Comparison of ENCODE assay signal across 2 cellular contexts in the genomic region with DNA sequence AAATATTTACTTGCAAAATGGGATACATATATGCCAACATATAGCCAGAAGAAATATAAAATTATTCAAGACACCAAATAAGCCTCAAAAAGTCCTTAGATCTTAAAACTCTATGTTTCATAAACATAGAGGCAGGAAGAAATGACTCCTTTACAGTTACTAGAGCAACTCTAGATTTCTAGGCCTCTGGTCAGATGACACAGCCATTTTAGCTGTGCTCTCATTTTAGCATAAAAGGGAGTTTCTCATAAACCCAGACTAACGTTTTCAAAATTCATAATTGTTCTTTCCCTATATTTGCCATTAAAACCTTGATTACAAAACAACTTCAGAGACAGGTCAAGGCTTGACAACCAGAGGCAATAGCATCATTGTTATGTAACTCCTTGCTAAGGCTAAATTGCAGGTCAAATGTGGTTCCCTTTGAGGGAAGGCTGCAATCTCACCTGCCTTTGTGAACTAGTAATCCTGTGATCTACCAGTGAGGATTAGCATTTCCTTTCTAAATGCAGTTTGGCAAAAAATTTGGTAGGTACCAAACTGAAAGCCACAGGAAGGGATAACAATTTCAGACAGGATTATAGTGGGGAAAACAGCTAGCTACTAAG.
TF ChIP-seq lines count a peak whose summit lies in the region.

No MANE protein-coding gene starts in this region.

TF ChIP-seq in A549, 52 proteins besides CTCF, POLR2A, EP300 and RAD21 (continued from another document):
- TF ChIP-seq, protein P1, sequence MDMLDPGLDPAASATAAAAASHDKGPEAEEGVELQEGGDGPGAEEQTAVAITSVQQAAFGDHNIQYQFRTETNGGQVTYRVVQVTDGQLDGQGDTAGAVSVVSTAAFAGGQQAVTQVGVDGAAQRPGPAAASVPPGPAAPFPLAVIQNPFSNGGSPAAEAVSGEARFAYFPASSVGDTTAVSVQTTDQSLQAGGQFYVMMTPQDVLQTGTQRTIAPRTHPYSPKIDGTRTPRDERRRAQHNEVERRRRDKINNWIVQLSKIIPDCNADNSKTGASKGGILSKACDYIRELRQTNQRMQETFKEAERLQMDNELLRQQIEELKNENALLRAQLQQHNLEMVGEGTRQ (IDR thresholded peaks at IDR 0.05): no peak
- TF ChIP-seq FOSB (CRISPR knock-in tag; IDR thresholded peaks at IDR 0.05) (no peak), RARB (CRISPR knock-in tag; IDR thresholded peaks at IDR 0.05) (no peak), CHD2 (IDR thresholded peaks at IDR 0.05; ENCODE audit: low read length, partially characterized antibody) (no peak), MAFK (IDR thresholded peaks at IDR 0.05; ENCODE audit: partially characterized antibody) (no peak), SMC3 (IDR thresholded peaks at IDR 0.05) (no peak), FOXS1 (CRISPR knock-in tag; IDR thresholded peaks at IDR 0.05) (no peak), HOXA7 (CRISPR knock-in tag; IDR thresholded peaks at IDR 0.05) (no peak), MAZ (IDR thresholded peaks at IDR 0.05; ENCODE audit: borderline replicate concordance, low read depth, low read length) (no peak), JUN (IDR thresholded peaks at IDR 0.05) (no peak), NPAS2 (CRISPR knock-in tag; IDR thresholded peaks at IDR 0.05; ENCODE audit: borderline replicate concordance) (no peak), CBX8 (IDR thresholded peaks at IDR 0.05) (no peak)
- TF ChIP-seq, protein P2, sequence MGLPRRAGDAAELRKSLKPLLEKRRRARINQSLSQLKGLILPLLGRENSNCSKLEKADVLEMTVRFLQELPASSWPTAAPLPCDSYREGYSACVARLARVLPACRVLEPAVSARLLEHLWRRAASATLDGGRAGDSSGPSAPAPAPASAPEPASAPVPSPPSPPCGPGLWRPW (IDR thresholded peaks at IDR 0.05): no peak
- TF ChIP-seq, protein P3, sequence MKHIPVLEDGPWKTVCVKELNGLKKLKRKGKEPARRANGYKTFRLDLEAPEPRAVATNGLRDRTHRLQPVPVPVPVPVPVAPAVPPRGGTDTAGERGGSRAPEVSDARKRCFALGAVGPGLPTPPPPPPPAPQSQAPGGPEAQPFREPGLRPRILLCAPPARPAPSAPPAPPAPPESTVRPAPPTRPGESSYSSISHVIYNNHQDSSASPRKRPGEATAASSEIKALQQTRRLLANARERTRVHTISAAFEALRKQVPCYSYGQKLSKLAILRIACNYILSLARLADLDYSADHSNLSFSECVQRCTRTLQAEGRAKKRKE (CRISPR knock-in tag; IDR thresholded peaks at IDR 0.05; ENCODE audit: low read depth): no peak
TF ChIP-seq in A549: peak in this region for 0.

TF ChIP-seq in GM23338, 12 proteins besides CTCF, POLR2A, EP300 and RAD21 (continued from another document):
- TF ChIP-seq, protein P4, sequence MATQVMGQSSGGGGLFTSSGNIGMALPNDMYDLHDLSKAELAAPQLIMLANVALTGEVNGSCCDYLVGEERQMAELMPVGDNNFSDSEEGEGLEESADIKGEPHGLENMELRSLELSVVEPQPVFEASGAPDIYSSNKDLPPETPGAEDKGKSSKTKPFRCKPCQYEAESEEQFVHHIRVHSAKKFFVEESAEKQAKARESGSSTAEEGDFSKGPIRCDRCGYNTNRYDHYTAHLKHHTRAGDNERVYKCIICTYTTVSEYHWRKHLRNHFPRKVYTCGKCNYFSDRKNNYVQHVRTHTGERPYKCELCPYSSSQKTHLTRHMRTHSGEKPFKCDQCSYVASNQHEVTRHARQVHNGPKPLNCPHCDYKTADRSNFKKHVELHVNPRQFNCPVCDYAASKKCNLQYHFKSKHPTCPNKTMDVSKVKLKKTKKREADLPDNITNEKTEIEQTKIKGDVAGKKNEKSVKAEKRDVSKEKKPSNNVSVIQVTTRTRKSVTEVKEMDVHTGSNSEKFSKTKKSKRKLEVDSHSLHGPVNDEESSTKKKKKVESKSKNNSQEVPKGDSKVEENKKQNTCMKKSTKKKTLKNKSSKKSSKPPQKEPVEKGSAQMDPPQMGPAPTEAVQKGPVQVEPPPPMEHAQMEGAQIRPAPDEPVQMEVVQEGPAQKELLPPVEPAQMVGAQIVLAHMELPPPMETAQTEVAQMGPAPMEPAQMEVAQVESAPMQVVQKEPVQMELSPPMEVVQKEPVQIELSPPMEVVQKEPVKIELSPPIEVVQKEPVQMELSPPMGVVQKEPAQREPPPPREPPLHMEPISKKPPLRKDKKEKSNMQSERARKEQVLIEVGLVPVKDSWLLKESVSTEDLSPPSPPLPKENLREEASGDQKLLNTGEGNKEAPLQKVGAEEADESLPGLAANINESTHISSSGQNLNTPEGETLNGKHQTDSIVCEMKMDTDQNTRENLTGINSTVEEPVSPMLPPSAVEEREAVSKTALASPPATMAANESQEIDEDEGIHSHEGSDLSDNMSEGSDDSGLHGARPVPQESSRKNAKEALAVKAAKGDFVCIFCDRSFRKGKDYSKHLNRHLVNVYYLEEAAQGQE (IDR thresholded peaks at IDR 0.05; ENCODE audit: unreplicated experiment): no peak
